In genomic region chr12:55705802-55706402, GRCh38 we compare ENCODE assay signal across 9 cellular contexts. TPM values are rescaled to one million over a fixed set of nuclear protein-coding genes. Genes with fewer than 3 reads are reported as not detected.
A peak's percentile ranks its signal among the peaks of the same experiment; 100 is the strongest.
DNase-seq lines count a peak whose midpoint lies in the region; ATAC-seq and TF ChIP-seq lines count a peak whose summit lies in the region.
"Had no signal": no experiment of that assay in that cellular context is flagged by ENCODE, and none has a peak within 500 bp of the region (broad histone marks: within the 10 kb centered on the region; RNA-seq: fewer than 3 reads in every experiment).

No MANE protein-coding gene starts in this region.

- DNase-seq in AG09319 (ENCODE audit: extremely low read depth, low read depth) (no peak), HFF-Myc (ENCODE audit: extremely low read depth, low read depth) (no peak), cardiac fibroblast (ENCODE audit: low read depth in 2 of 2) (no peak), mesendoderm (peak; percentile 68), GF-D8 (lab: John Stamatoyannopoulos, UW) (no peak), SKM-1 (lab: John Stamatoyannopoulos, UW; ENCODE audit: unreplicated experiment) (no peak)
- DNase-seq in effector CD4-positive, alpha-beta T cell: no peak
- DNase-seq: NCI-H226 had no signal

- no peak overlapping the region for H3K9ac ChIP-seq in mesendoderm (ENCODE audit: low read length)

- no peaks in the 10 kb centered on the region for H3K79me2 ChIP-seq in mesendoderm (ENCODE audit: control insufficient read depth, insufficient read depth, low read length)

- H2BK120ac ChIP-seq in mesendoderm (ENCODE audit: low read depth, low read length): no peak overlapping the region

- no peak overlapping the region for H3K4me3 ChIP-seq in HFF-Myc (replicated peaks; ENCODE audit: low read depth, low read length)
- peak overlapping the region in 1 of 2 donors; percentile 1 for H3K4me3 ChIP-seq in cardiac fibroblast (replicated peaks in 1 of 2; ENCODE audit: low read depth in 2 of 2, low read length in 2 of 2)
- no peak overlapping the region for H3K4me3 ChIP-seq in mesendoderm (ENCODE audit: low read length)

- no peak overlapping the region for H4K5ac ChIP-seq in mesendoderm (ENCODE audit: low read length)

- no CpG with 5 or more reads among the region's 5 CpGs for WGBS in mesendoderm (ENCODE audit: extremely low coverage, insufficient coverage, low lambda C conversion rate)

- H3K4ac ChIP-seq in mesendoderm (ENCODE audit: low read depth, low read length): no peak overlapping the region

- H4K8ac ChIP-seq in mesendoderm (ENCODE audit: low read depth, low read length): no peak overlapping the region

- H3K4me1 ChIP-seq in mesendoderm (ENCODE audit: control insufficient read depth, low read depth, low read length): peaks cover 4% of the 10 kb centered on the region

- H3K4me2 ChIP-seq in mesendoderm (ENCODE audit: low read length): no peak overlapping the region

- H3K27ac ChIP-seq in mesendoderm (ENCODE audit: low read depth, low read length): no peak overlapping the region

- H3K36me3 ChIP-seq in mesendoderm (ENCODE audit: control insufficient read depth, insufficient read depth, low read length): no peaks in the 10 kb centered on the region

- H3K23ac ChIP-seq in mesendoderm (ENCODE audit: low read length): no peak overlapping the region

- H3K56ac ChIP-seq in mesendoderm (ENCODE audit: low read length): no peak overlapping the region

- H3K27me3 ChIP-seq in mesendoderm (ENCODE audit: insufficient read depth, low read length, poor library complexity): no peaks in the 10 kb centered on the region

- no peak overlapping the region for H2BK15ac ChIP-seq in mesendoderm (replicated peaks; ENCODE audit: low read depth)

- no peak overlapping the region for H2AK5ac ChIP-seq in mesendoderm (ENCODE audit: low read length)

- H3K18ac ChIP-seq in mesendoderm (ENCODE audit: low read length): no peak overlapping the region

- ATAC-seq in GM18870 (IDR thresholded peaks at IDR 0.05; ENCODE audit: unreplicated experiment): no peak

- TF ChIP-seq CTCF in AG09319 (IDR thresholded peaks at IDR 0.05; ENCODE audit: low read depth, low read length): peak; percentile 18
- TF ChIP-seq CTCF in HFF-Myc (IDR thresholded peaks at IDR 0.05; ENCODE audit: low read depth, low read length, missing control alignments): peak; percentile 46
- TF ChIP-seq CTCF in cardiac fibroblast (IDR thresholded peaks at IDR 0.05; ENCODE audit: low read depth, low read length): peak; percentile 43

- peaks cover 2% of the 10 kb centered on the region for H3K79me1 ChIP-seq in mesendoderm (ENCODE audit: low read length)

- H2BK5ac ChIP-seq in mesendoderm (ENCODE audit: low read length): no peak overlapping the region

RNA-seq across cellular contexts. Expression of gene ITGA7, which starts 1.8 kb away (rescaled TPM):
- polyA plus RNA-seq in mesendoderm (2013, experiment 1 of 2): 20.8 TPM
- polyA plus RNA-seq in mesendoderm (2013, experiment 2 of 2): 20.1 TPM

RNA-seq across cellular contexts. Expression of gene BLOC1S1, which starts 9.9 kb away (rescaled TPM):
- polyA plus RNA-seq in mesendoderm (2013, experiment 1 of 2): 63.3 TPM
- 65.5 TPM for polyA plus RNA-seq in mesendoderm (2013, experiment 2 of 2)

RNA-seq across cellular contexts. Expression of gene RDH5, which starts 14.3 kb away (rescaled TPM):
- 2.5 TPM for polyA plus RNA-seq in mesendoderm (2013, experiment 1 of 2)
- 2.0 TPM for polyA plus RNA-seq in mesendoderm (2013, experiment 2 of 2)

RNA-seq across cellular contexts. Expression of gene CD63, which starts 22.9 kb away (rescaled TPM):
- polyA plus RNA-seq in mesendoderm (2013, experiment 1 of 2): 760 TPM
- polyA plus RNA-seq in mesendoderm (2013, experiment 2 of 2): 752 TPM

RNA-seq across cellular contexts. Expression of gene GDF11, which starts 37.0 kb away (rescaled TPM):
- 6.5 TPM for polyA plus RNA-seq in mesendoderm (2013, experiment 1 of 2)
- 7.0 TPM for polyA plus RNA-seq in mesendoderm (2013, experiment 2 of 2)
